8 cellular contexts compared by ENCODE assay signal in genomic region chr9:111399772-111400563, GRCh38.
DNase-seq lines count a peak whose midpoint lies in the region; ATAC-seq and TF ChIP-seq lines count a peak whose summit lies in the region.

No MANE protein-coding gene starts in this region.

- H3K36me3 ChIP-seq in ovary = no peaks in the 10 kb centered on the region

- ATAC-seq in left lobe of liver (peak; percentile 97), HG03439 (IDR thresholded peaks at IDR 0.05; ENCODE audit: unreplicated experiment) (no peak), HG03135 (IDR thresholded peaks at IDR 0.05; ENCODE audit: unreplicated experiment) (no peak), GM21529 (IDR thresholded peaks at IDR 0.05; ENCODE audit: unreplicated experiment) (no peak)

- DNase-seq in EH (ENCODE audit: low read depth) = peak; percentile 28
- peak; percentile 72 for DNase-seq in HT-29 (ENCODE audit: low spot score)
- DNase-seq in left lobe of liver (ENCODE audit: low spot score) = peak; percentile 48
- DNase-seq in ovary = no peak

- peaks cover 0 to 10% of the 10 kb centered on the region in 2 donors for H3K9me3 ChIP-seq in ovary

- H3K4me1 ChIP-seq in ovary (ENCODE audit: insufficient read depth) = no peaks in the 10 kb centered on the region

- H3K27ac ChIP-seq in ovary = no peak overlapping the region

- TF ChIP-seq POLR2A in ovary (IDR thresholded peaks at IDR 0.05) = no peak

- no peak for TF ChIP-seq EP300 in ovary (IDR thresholded peaks at IDR 0.05)

- H3K27me3 ChIP-seq in ovary = no peaks in the 10 kb centered on the region

- 0 out of 2 replicates have a peak, but pooled peaks have one; percentile 29 for TF ChIP-seq CTCF in WI38 (IDR thresholded peaks at IDR 0.05; ENCODE audit: low read depth, low read length)
- TF ChIP-seq CTCF in ovary (IDR thresholded peaks at IDR 0.05) = no peak

- intact Hi-C loops in ovary (cut with DNase I) = no loop called here

- H3K4me3 ChIP-seq in WI38 (ENCODE audit: low read depth, low read length) = no peak overlapping the region
- H3K4me3 ChIP-seq in ovary = no peak overlapping the region

- 95 to 97% (median 96%) methylated on average over 4 of the region's 4 CpGs for WGBS in ovary, 3 donors

Comparison
In these comparisons a context has a peak if more than half of its experiments do, and no peak if none do; other contexts are left out.
1. DNase-seq: peak in EH (single experiment), HT-29 (single experiment) and left lobe of liver (single experiment); none in ovary (0 of 5).